14 cellular contexts compared by ENCODE assay signal in the genomic region with DNA sequence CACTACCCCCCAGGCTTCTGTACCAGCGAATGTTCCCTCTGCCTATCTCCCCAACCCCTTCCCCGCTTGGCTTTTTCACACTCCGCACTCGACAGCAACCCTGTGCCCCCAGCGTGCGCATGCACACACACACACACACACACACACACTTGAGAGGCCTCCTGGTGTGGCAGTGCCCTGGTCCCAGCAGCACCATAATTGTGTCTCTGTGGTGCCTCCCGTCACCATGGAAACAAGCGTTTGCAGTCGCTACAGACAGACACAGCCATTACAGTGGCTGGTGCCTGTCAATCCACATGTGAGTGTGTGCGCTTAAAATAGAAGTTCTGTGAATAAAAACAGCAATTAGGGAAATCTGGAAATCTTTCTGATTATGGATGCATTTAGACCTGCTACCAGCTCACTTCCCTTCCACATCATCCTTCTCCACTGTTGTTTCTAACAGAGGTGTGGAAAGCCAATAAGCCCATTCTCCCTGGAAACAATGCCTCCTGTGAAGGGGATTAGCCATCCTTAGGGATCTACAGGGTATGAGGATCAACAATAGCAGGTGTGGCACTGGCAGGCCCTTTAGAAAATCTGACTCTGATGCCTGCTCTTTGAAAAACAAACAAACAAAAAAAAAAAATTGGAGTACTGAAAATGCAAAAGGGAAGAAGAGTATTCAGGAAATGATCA.
DNase-seq lines count a peak whose midpoint lies in the region; ATAC-seq and FAIRE-seq lines count a peak whose summit lies in the region.
"Had no signal": no experiment of that assay in that cellular context is flagged by ENCODE, and none has a peak within 500 bp of the region (broad histone marks: within the 10 kb centered on the region; RNA-seq: fewer than 3 reads in every experiment).

No MANE protein-coding gene starts in this region.

- H3K9ac ChIP-seq in mesenchymal stem cell (ENCODE audit: low read length) = no peak overlapping the region

- H2AFZ ChIP-seq in mesenchymal stem cell (ENCODE audit: low read depth, low read length) = no peak overlapping the region

- no peaks in the 10 kb centered on the region for H3K4me1 ChIP-seq in mesenchymal stem cell (ENCODE audit: control insufficient read depth, insufficient read depth, low read depth, low read length)

- H3K14ac ChIP-seq in mesenchymal stem cell (ENCODE audit: low read length in 2 of 2) = no peak overlapping the region

- H3K36me3 ChIP-seq in mesenchymal stem cell (ENCODE audit: control insufficient read depth in 1 of 2, insufficient read depth in 2 of 2, low read depth in 1 of 2, low read length in 2 of 2) = no peaks in the 10 kb centered on the region

- WGBS in mesenchymal stem cell = 65% methylated on average over 9 of the region's 10 CpGs

- H4K8ac ChIP-seq in mesenchymal stem cell (ENCODE audit: low read length) = no peak overlapping the region

- peaks cover 0 to 13% of the 10 kb centered on the region in 2 experiments for H3K27me3 ChIP-seq in mesenchymal stem cell (ENCODE audit: control insufficient read depth in 1 of 2, insufficient read depth in 1 of 2, low read length in 2 of 2)

- H2BK120ac ChIP-seq in mesenchymal stem cell (ENCODE audit: low read depth, low read length) = no peak overlapping the region

- H2AK5ac ChIP-seq in mesenchymal stem cell (ENCODE audit: low read length, severe bottlenecking) = no peak overlapping the region

- no peaks in the 10 kb centered on the region for H3K79me1 ChIP-seq in mesenchymal stem cell (replicated peaks; ENCODE audit: low read length, poor library complexity, severe bottlenecking)

- no peak overlapping the region for H3K27ac ChIP-seq in mesenchymal stem cell (ENCODE audit: low read length, poor library complexity, severe bottlenecking)

- intact Hi-C loops in head of caudate nucleus (cut with DNase I) = no loop called here

- no peak overlapping the region for H3K4me2 ChIP-seq in mesenchymal stem cell (ENCODE audit: low read length, poor library complexity, severe bottlenecking)

- no peak overlapping the region for H2BK12ac ChIP-seq in mesenchymal stem cell (ENCODE audit: low read length in 2 of 2)

- no peak for ATAC-seq in GM18517 (IDR thresholded peaks at IDR 0.05; ENCODE audit: unreplicated experiment)
- ATAC-seq in GM18867 (IDR thresholded peaks at IDR 0.05; ENCODE audit: unreplicated experiment) = no peak
- ATAC-seq: esophagus mucosa, PC-3 had no signal

- no peak overlapping the region for H3K4ac ChIP-seq in mesenchymal stem cell (ENCODE audit: low read depth in 1 of 2, low read length in 2 of 2)

- no peak overlapping the region for H3K18ac ChIP-seq in mesenchymal stem cell (ENCODE audit: low read depth in 1 of 2, low read length in 2 of 2)

- no peak overlapping the region for H3K23ac ChIP-seq in mesenchymal stem cell (ENCODE audit: low read length in 2 of 2)

- H3K9me3 ChIP-seq in mesenchymal stem cell (ENCODE audit: control insufficient read depth, low read length) = peaks cover 4% of the 10 kb centered on the region

- H4K91ac ChIP-seq in mesenchymal stem cell (ENCODE audit: low read length) = no peak overlapping the region

- FAIRE-seq in frontal cortex (lab: Jason Lieb, UNC) = no peak

- DNase-seq in COR-L47 (lab: John Stamatoyannopoulos, UW) (peak; percentile 97), NCI-H1092 treated with DMSO at 0.1 percent for 48 hours (lab: John Stamatoyannopoulos, UW) (peak; percentile 90), NCI-H345 treated with DMSO at 0.1 percent for 48 hours (lab: John Stamatoyannopoulos, UW; ENCODE audit: unreplicated experiment) (peak; percentile 96), head of caudate nucleus (peak in 36 of 42 donors; percentile 4 to 74 (median 38)), mesenchymal stem cell (no peak), frontal cortex (ENCODE audit: low spot score in 2 of 2) (no peak)
- DNase-seq: activated CD4-positive, alpha-beta T cell treated with anti-CD3 and anti-CD28 coated beads, Interleukin-2, amount 10 ng/mL, durations not matched to agents 7 days and 5 days; activated naive CD4-positive, alpha-beta T cell; midbrain; PC-3; stimulated activated naive CD4-positive, alpha-beta T cell had no signal

- no peak overlapping the region for H3K4me3 ChIP-seq in mesenchymal stem cell (ENCODE audit: insufficient read depth in 1 of 2, low read depth in 1 of 2, low read length in 2 of 2)

- H2BK15ac ChIP-seq in mesenchymal stem cell (ENCODE audit: low read depth, poor library complexity, severe bottlenecking) = no peak overlapping the region

- H2BK5ac ChIP-seq in mesenchymal stem cell (ENCODE audit: low read depth, low read length, poor library complexity, severe bottlenecking) = no peak overlapping the region

Comparison
In these comparisons a context has a peak if more than half of its experiments do, and no peak if none do; other contexts are left out.
1. DNase-seq: peak in COR-L47 (single experiment), NCI-H1092 treated with DMSO at 0.1 percent for 48 hours (single experiment), NCI-H345 treated with DMSO at 0.1 percent for 48 hours (single experiment) and head of caudate nucleus (36 of 42); none in mesenchymal stem cell (single experiment) and frontal cortex (0 of 2).